Comparison of ENCODE assay signal across 15 cellular contexts in the genomic region with DNA sequence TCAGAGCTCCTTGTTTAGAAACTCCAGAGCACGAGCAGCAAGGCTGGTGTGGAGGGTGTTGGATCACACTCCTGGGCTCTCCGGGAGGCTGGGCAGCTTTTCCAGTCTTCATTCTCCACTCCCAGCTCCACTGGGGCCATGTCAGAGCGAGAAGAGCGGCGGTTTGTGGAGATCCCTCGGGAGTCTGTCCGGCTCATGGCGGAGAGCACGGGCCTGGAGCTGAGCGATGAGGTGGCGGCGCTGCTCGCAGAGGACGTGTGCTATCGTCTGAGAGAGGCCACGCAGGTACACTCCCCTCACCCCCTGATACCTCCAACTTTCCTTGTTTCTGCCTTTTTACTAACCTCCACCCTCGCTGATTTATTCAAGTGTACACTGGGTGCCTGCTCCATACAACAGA. TPM values are rescaled to one million over a fixed set of nuclear protein-coding genes. Genes with fewer than 3 reads are reported as not detected.
A peak's percentile ranks its signal among the peaks of the same experiment; 100 is the strongest.
DNase-seq lines count a peak whose midpoint lies in the region; ATAC-seq and TF ChIP-seq lines count a peak whose summit lies in the region.
"Had no signal": no experiment of that assay in that cellular context is flagged by ENCODE, and none has a peak within 500 bp of the region (broad histone marks: within the 10 kb centered on the region; RNA-seq: fewer than 3 reads in every experiment).

No MANE protein-coding gene starts in this region.

- peaks cover 11 to 17% of the 10 kb centered on the region in 2 donors for H3K36me3 Mint-ChIP-seq in activated naive CD4-positive, alpha-beta T cell treated with anti-CD3 and anti-CD28 coated beads, Interleukin-2, amount 50 U/mL, for 72 hours
- H3K36me3 Mint-ChIP-seq in H9 (ENCODE audit: insufficient read depth in 1 of 3, low read depth in 3 of 3) = peaks cover 32 to 58% (median 52%) of the 10 kb centered on the region in 3 experiments
- H3K36me3 Mint-ChIP-seq in dendritic cell treated with granulocyte-macrophage colony-stimulating factor and Interleukin-4, amounts not matched to agents 40 ng/mL and 50 ng/mL, for 4 days (ENCODE audit: low read depth) = peaks cover 77% of the 10 kb centered on the region
- peaks cover 61% of the 10 kb centered on the region for H3K36me3 Mint-ChIP-seq in stimulated activated effector memory CD8-positive, alpha-beta T cell treated with anti-CD3 and anti-CD28 coated beads, Interleukin-12 subunit alpha, Interleukin-12 subunit beta, amount 100 ng/mL, for 72 hours

- H3K27me3 Mint-ChIP-seq in H9 (ENCODE audit: low read depth) = no peaks in the 10 kb centered on the region
- no peaks in the 10 kb centered on the region for H3K27me3 Mint-ChIP-seq in dendritic cell treated with granulocyte-macrophage colony-stimulating factor and Interleukin-4, amounts not matched to agents 40 ng/mL and 50 ng/mL, for 4 days

- no peaks in the 10 kb centered on the region for H3K4me1 ChIP-seq in H9 (ENCODE audit: insufficient read depth, low read length)

- no peak overlapping the region for H4K91ac ChIP-seq in H9 (ENCODE audit: insufficient read length, low read depth, low read length)

- peaks cover 4 to 7% of the 10 kb centered on the region in 2 experiments for H3K4me1 Mint-ChIP-seq in H9
- H3K4me1 Mint-ChIP-seq in dendritic cell treated with granulocyte-macrophage colony-stimulating factor and Interleukin-4, amounts not matched to agents 40 ng/mL and 50 ng/mL, for 4 days (ENCODE audit: low read depth) = peaks cover 47% of the 10 kb centered on the region
- peaks cover 40% of the 10 kb centered on the region for H3K4me1 Mint-ChIP-seq in stimulated activated effector memory CD8-positive, alpha-beta T cell treated with anti-CD3 and anti-CD28 coated beads, Interleukin-12 subunit alpha, Interleukin-12 subunit beta, amount 100 ng/mL, for 72 hours

- no peak overlapping the region for H3K4me3 Mint-ChIP-seq in H9
- H3K4me3 Mint-ChIP-seq in dendritic cell treated with granulocyte-macrophage colony-stimulating factor and Interleukin-4, amounts not matched to agents 40 ng/mL and 50 ng/mL, for 4 days = no peak overlapping the region
- no peak overlapping the region for H3K4me3 Mint-ChIP-seq in stimulated activated effector memory CD8-positive, alpha-beta T cell treated with anti-CD3 and anti-CD28 coated beads, Interleukin-12 subunit alpha, Interleukin-12 subunit beta, amount 100 ng/mL, for 72 hours
- H3K4me3 Mint-ChIP-seq: CD14-positive monocyte had no signal

- no peak overlapping the region for H2BK5ac ChIP-seq in H9 (ENCODE audit: insufficient read length, low read length)

- H2BK20ac ChIP-seq in H9 (ENCODE audit: low read depth, low read length, poor library complexity, severe bottlenecking) = no peak overlapping the region

- H2BK15ac ChIP-seq in H9 (ENCODE audit: low read depth, low read length) = no peak overlapping the region

- no peaks in the 10 kb centered on the region for H3K79me1 ChIP-seq in H9 (ENCODE audit: insufficient read depth, low read depth, low read length, poor library complexity, severe bottlenecking)

- peak overlapping the region; percentile 39 to 85 for H3K27ac Mint-ChIP-seq in activated naive CD4-positive, alpha-beta T cell treated with anti-CD3 and anti-CD28 coated beads, Interleukin-2, amount 50 U/mL, for 72 hours
- H3K27ac Mint-ChIP-seq in H9 = peak overlapping the region in 2 of 3 experiments; percentile 39 to 85; a peak in 3 of 7 replicates
- peak overlapping the region; percentile 41 for H3K27ac Mint-ChIP-seq in dendritic cell treated with granulocyte-macrophage colony-stimulating factor and Interleukin-4, amounts not matched to agents 40 ng/mL and 50 ng/mL, for 4 days
- H3K27ac Mint-ChIP-seq in stimulated activated effector memory CD8-positive, alpha-beta T cell treated with anti-CD3 and anti-CD28 coated beads, Interleukin-12 subunit alpha, Interleukin-12 subunit beta, amount 100 ng/mL, for 72 hours = peak overlapping the region; percentile 70

- H3K18ac ChIP-seq in H9 (ENCODE audit: insufficient read length, low read depth, low read length) = no peak overlapping the region

- TF ChIP-seq CTCF in H9 (conservative IDR thresholded peaks at IDR 0.05) = no peak

- H3K23ac ChIP-seq in H9 (ENCODE audit: insufficient read length, low read depth, low read length) = no peak overlapping the region

- no CpG with 5 or more reads among the region's 17 CpGs for WGBS in H9 (ENCODE audit: extremely low coverage, insufficient read length, low lambda C conversion rate)

- no peak overlapping the region for H2BK12ac ChIP-seq in H9 (ENCODE audit: insufficient read length, low read depth, low read length)

- H3K4me2 ChIP-seq in H9 (ENCODE audit: insufficient read depth, insufficient read length, low read length) = no peak overlapping the region

- peaks cover 3% of the 10 kb centered on the region; the same call in 1 of the 2 replicates for H3K79me2 ChIP-seq in H9 (ENCODE audit: insufficient read depth, low read length)

- no peaks in the 10 kb centered on the region for H4K20me1 ChIP-seq in H9 (ENCODE audit: control insufficient read depth, insufficient read depth, insufficient read length)

- H3K23me2 ChIP-seq in H9 (ENCODE audit: insufficient read length, low read depth, low read length, poor library complexity, severe bottlenecking) = peaks cover 4% of the 10 kb centered on the region

- H3K56ac ChIP-seq in H9 (ENCODE audit: insufficient read length, low read depth, low read length) = no peak overlapping the region

- H3T11ph ChIP-seq in H9 (ENCODE audit: low read length) = no peak overlapping the region

- H2AK5ac ChIP-seq in H9 (ENCODE audit: insufficient read length, low read length) = no peak overlapping the region

- no peaks in the 10 kb centered on the region for H3K9me3 Mint-ChIP-seq in activated naive CD4-positive, alpha-beta T cell treated with anti-CD3 and anti-CD28 coated beads, Interleukin-2, amount 50 U/mL, for 72 hours
- no peaks in the 10 kb centered on the region; a peak in 1 of 5 replicates for H3K9me3 Mint-ChIP-seq in H9
- H3K9me3 Mint-ChIP-seq in dendritic cell treated with granulocyte-macrophage colony-stimulating factor and Interleukin-4, amounts not matched to agents 40 ng/mL and 50 ng/mL, for 4 days = no peaks in the 10 kb centered on the region
- H3K9me3 Mint-ChIP-seq in stimulated activated effector memory CD8-positive, alpha-beta T cell treated with anti-CD3 and anti-CD28 coated beads, Interleukin-12 subunit alpha, Interleukin-12 subunit beta, amount 100 ng/mL, for 72 hours = no peaks in the 10 kb centered on the region

- no peak overlapping the region for H4K5ac ChIP-seq in H9 (ENCODE audit: insufficient read length, low read depth, low read length)

- ATAC-seq in activated naive CD4-positive, alpha-beta T cell treated with anti-CD3 and anti-CD28 coated beads, Interleukin-2, amount 50 U/mL, for 72 hours = no peak
- ATAC-seq in stimulated activated effector memory CD8-positive, alpha-beta T cell treated with anti-CD3 and anti-CD28 coated beads, Interleukin-12 subunit alpha, Interleukin-12 subunit beta, amount 100 ng/mL, for 72 hours = no peak
- ATAC-seq: K562 had no signal

- no peak overlapping the region for H2BK120ac ChIP-seq in H9 (ENCODE audit: low read depth, low read length, poor library complexity, severe bottlenecking)

- H3K27me3 ChIP-seq in H9 (ENCODE audit: insufficient read depth, low read length) = no peaks in the 10 kb centered on the region

- H3K4ac ChIP-seq in H9 (ENCODE audit: low read depth, low read length) = no peak overlapping the region

- no peaks in the 10 kb centered on the region for H3K9me3 ChIP-seq in H9 (ENCODE audit: control insufficient read depth, low read depth, low read length)

- intact Hi-C loops in dendritic cell treated with granulocyte-macrophage colony-stimulating factor and Interleukin-4, amounts not matched to agents 40 ng/mL and 50 ng/mL, for 4 days (cut with micrococcal nuclease) = no loop called here

- H3K9ac ChIP-seq in H9 (ENCODE audit: extremely low read depth, insufficient read length, low read length) = no peak overlapping the region

- no peak overlapping the region for H2AFZ ChIP-seq in H9 (ENCODE audit: low read length)

- no peak overlapping the region for H3K27ac ChIP-seq in H9 (ENCODE audit: insufficient read length, low read depth, low read length)

- H4K8ac ChIP-seq in H9 (replicated peaks; ENCODE audit: insufficient read length, low read depth, low read length) = no peak overlapping the region

- H3K14ac ChIP-seq in H9 (ENCODE audit: insufficient read depth, low read length) = no peak overlapping the region

- no peak for DNase-seq in activated naive CD4-positive, alpha-beta T cell treated with anti-CD3 and anti-CD28 coated beads, Interleukin-2, amount 50 U/mL, for 72 hours (ENCODE audit: low spot score in 2 of 2)
- DNase-seq in activated naive CD4-positive, alpha-beta T cell (lab: John Stamatoyannopoulos, UW) = no peak
- DNase-seq in H9 = no peak
- no peak for DNase-seq in stimulated activated effector memory CD8-positive, alpha-beta T cell treated with anti-CD3 and anti-CD28 coated beads, Interleukin-12 subunit alpha, Interleukin-12 subunit beta, amount 100 ng/mL, for 72 hours (ENCODE audit: low spot score in 2 of 2)
- no peak for DNase-seq in NCI-H510A (lab: John Stamatoyannopoulos, UW)
- no peak for DNase-seq in NCI-H524 (lab: John Stamatoyannopoulos, UW)
- no peak for DNase-seq in SW480 (ENCODE audit: low spot score)
- DNase-seq: GF-D8, NCI-H1105 treated with DMSO at 0.1 percent for 48 hours, NCI-H1694, NCI-H774, Right ventricle myocardium superior had no signal

RNA-seq across cellular contexts. Expression of gene TAF6L, which starts 4.5 kb away (rescaled TPM):
- 10 to 100 TPM; 16.7 to 32.2 TPM for total RNA-seq in activated naive CD4-positive, alpha-beta T cell treated with anti-CD3 and anti-CD28 coated beads, Interleukin-2, amount 50 U/mL, for 72 hours
- total RNA-seq in H9 (2021) = 37.7 and 44.2 TPM in 2 replicates

RNA-seq across cellular contexts. Expression of gene TMEM179B, which starts 11.6 kb away (rescaled TPM):
- total RNA-seq in activated naive CD4-positive, alpha-beta T cell treated with anti-CD3 and anti-CD28 coated beads, Interleukin-2, amount 50 U/mL, for 72 hours = 10 to 100 TPM; 19.5 to 20.9 TPM
- total RNA-seq in H9 (2021) = 25.0 and 25.5 TPM in 2 replicates

RNA-seq across cellular contexts. Expression of gene POLR2G, which starts 14.3 kb away (rescaled TPM):
- 100 to 1,000 TPM; 116 to 172 TPM for total RNA-seq in activated naive CD4-positive, alpha-beta T cell treated with anti-CD3 and anti-CD28 coated beads, Interleukin-2, amount 50 U/mL, for 72 hours
- 126 and 129 TPM in 2 replicates for total RNA-seq in H9 (2021)

RNA-seq across cellular contexts. Expression of gene TMEM223, which starts 16.2 kb away (rescaled TPM):
- total RNA-seq in activated naive CD4-positive, alpha-beta T cell treated with anti-CD3 and anti-CD28 coated beads, Interleukin-2, amount 50 U/mL, for 72 hours = 10 to 100 TPM in 1 of 2 donors, 1 to 10 TPM in 1; 8.9 to 11.3 TPM
- total RNA-seq in H9 (2021) = 21.7 and 22.2 TPM in 2 replicates

RNA-seq across cellular contexts. Expression of gene ZBTB3, which starts 21.7 kb away (rescaled TPM):
- 10 to 100 TPM in 1 of 2 donors, 1 to 10 TPM in 1; 7.8 to 23.9 TPM for total RNA-seq in activated naive CD4-positive, alpha-beta T cell treated with anti-CD3 and anti-CD28 coated beads, Interleukin-2, amount 50 U/mL, for 72 hours
- total RNA-seq in H9 (2021) = 39.7 and 43.4 TPM in 2 replicates
